ENCODE assay signal across 17 cellular contexts in the genomic region with DNA sequence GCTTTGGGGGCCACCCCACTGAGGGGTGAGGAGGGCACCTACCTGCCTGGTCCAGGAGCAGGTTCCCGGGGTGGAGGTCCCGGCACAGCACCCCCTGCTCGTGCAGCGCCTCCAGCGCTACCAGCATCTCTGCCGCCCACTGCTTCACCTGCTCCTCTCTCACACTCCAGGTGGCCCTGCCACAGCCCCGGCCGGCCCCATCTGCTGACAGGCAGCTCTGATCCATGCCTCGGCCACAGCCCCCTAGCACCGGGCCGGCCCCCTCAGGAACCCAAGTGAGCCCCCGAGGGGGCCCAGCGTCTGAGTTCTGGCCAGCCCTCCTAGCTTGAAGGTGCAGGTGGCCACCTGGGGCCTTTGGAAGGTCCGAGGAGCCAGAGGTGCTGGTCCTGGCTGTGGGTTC. TPM values are rescaled to one million over a fixed set of nuclear protein-coding genes. Genes with fewer than 3 reads are reported as not detected.
DNase-seq lines count a peak whose midpoint lies in the region; ATAC-seq lines count a peak whose summit lies in the region.
"Had no signal": no experiment of that assay in that cellular context is flagged by ENCODE, and none has a peak within 500 bp of the region (broad histone marks: within the 10 kb centered on the region; RNA-seq: fewer than 3 reads in every experiment).

No MANE protein-coding gene starts in this region.

- H2AK5ac ChIP-seq in neuronal stem cell (ENCODE audit: low read depth, low read length), result no peak overlapping the region

- no peak overlapping the region for H2AFZ ChIP-seq in neuronal stem cell (ENCODE audit: low read length)
- H2AFZ ChIP-seq: GM23248 had no signal

- no CpG with 5 or more reads among the region's 14 CpGs for WGBS in neuronal stem cell (ENCODE audit: extremely low coverage in 2 of 2, insufficient read length in 2 of 2, insufficient replicate concordance in 1 of 2), 2 donors

- no peaks in the 10 kb centered on the region for H3K9me3 ChIP-seq in neuronal stem cell (replicated peaks in 1 of 2; ENCODE audit: control insufficient read depth in 2 of 2, insufficient read depth in 1 of 2, low read depth in 1 of 2, low read length in 2 of 2)
- H3K9me3 ChIP-seq in CD4-positive, alpha-beta memory T cell (ENCODE audit: control insufficient read depth in 1 of 2, low read length in 2 of 2), result no peaks in the 10 kb centered on the region
- H3K9me3 ChIP-seq: A549, BLaER1 had no signal

- H2BK12ac ChIP-seq in neuronal stem cell (ENCODE audit: low read length), result no peak overlapping the region

- H3K36me3 ChIP-seq in neuronal stem cell (replicated peaks in 1 of 2; ENCODE audit: control insufficient read depth in 2 of 2, insufficient read depth in 2 of 2, low read length in 2 of 2), result peaks cover 4 to 23% of the 10 kb centered on the region in 2 donors
- H3K36me3 ChIP-seq in CD4-positive, alpha-beta memory T cell (ENCODE audit: insufficient read depth, low read length), result no peaks in the 10 kb centered on the region

- H3K36me3 Mint-ChIP-seq in activated T-cell treated with anti-CD3 and anti-CD28 coated beads, Interleukin-2, amount 50 U/mL, for 24 hours (ENCODE audit: low read depth), result peaks cover 29% of the 10 kb centered on the region
- H3K36me3 Mint-ChIP-seq in activated T-cell treated with anti-CD3 and anti-CD28 coated beads, Interleukin-2, amount 50 U/mL, for 4 hours (ENCODE audit: insufficient read depth), result peaks cover 7% of the 10 kb centered on the region
- H3K36me3 Mint-ChIP-seq in CD4-positive, alpha-beta memory T cell, result peaks cover 0 to 10% of the 10 kb centered on the region in 2 donors

- H3K79me1 ChIP-seq in neuronal stem cell (ENCODE audit: low read depth, low read length), result no peaks in the 10 kb centered on the region

- no peak overlapping the region for H3K4me3 Mint-ChIP-seq in activated T-cell treated with anti-CD3 and anti-CD28 coated beads, Interleukin-2, amount 50 U/mL, for 24 hours
- no peak overlapping the region for H3K4me3 Mint-ChIP-seq in activated T-cell treated with anti-CD3 and anti-CD28 coated beads, Interleukin-2, amount 50 U/mL, for 4 hours
- H3K4me3 Mint-ChIP-seq in stimulated activated naive CD8-positive, alpha-beta T cell treated with anti-CD3 and anti-CD28 coated beads, Interleukin-15, amount 100 ng/mL, for 72 hours, result no peak overlapping the region
- H3K4me3 Mint-ChIP-seq in CD4-positive, alpha-beta memory T cell, result no peak overlapping the region
- H3K4me3 Mint-ChIP-seq: CD14-positive monocyte; CD8-positive, alpha-beta T cell; HFFc6; IgD-negative memory B cell had no signal

- H2BK5ac ChIP-seq in neuronal stem cell (ENCODE audit: low read length), result no peak overlapping the region

- H3K23ac ChIP-seq in neuronal stem cell (ENCODE audit: low read depth, low read length, poor library complexity), result peak overlapping the region; percentile 47

- no peaks in the 10 kb centered on the region for H3K27me3 Mint-ChIP-seq in activated T-cell treated with anti-CD3 and anti-CD28 coated beads, Interleukin-2, amount 50 U/mL, for 24 hours
- H3K27me3 Mint-ChIP-seq in activated T-cell treated with anti-CD3 and anti-CD28 coated beads, Interleukin-2, amount 50 U/mL, for 4 hours (ENCODE audit: low read depth), result no peaks in the 10 kb centered on the region
- H3K27me3 Mint-ChIP-seq in stimulated activated naive CD8-positive, alpha-beta T cell treated with anti-CD3 and anti-CD28 coated beads, Interleukin-15, amount 100 ng/mL, for 72 hours, result no peaks in the 10 kb centered on the region
- H3K27me3 Mint-ChIP-seq in CD4-positive, alpha-beta memory T cell, result no peaks in the 10 kb centered on the region
- H3K27me3 Mint-ChIP-seq: IgD-negative memory B cell had no signal

- H3K4me1 ChIP-seq in neuronal stem cell (ENCODE audit: control insufficient read depth in 2 of 2, insufficient read depth in 1 of 2, low read depth in 1 of 2, low read length in 2 of 2), result no peaks in the 10 kb centered on the region
- H3K4me1 ChIP-seq in CD4-positive, alpha-beta memory T cell (ENCODE audit: insufficient read depth, low read length), result peaks cover 4% of the 10 kb centered on the region

- H2BK15ac ChIP-seq in neuronal stem cell (ENCODE audit: low read length), result no peak overlapping the region

- no peak overlapping the region for H3K14ac ChIP-seq in neuronal stem cell (ENCODE audit: low read length)

- ATAC-seq in activated T-cell treated with anti-CD3 and anti-CD28 coated beads, Interleukin-2, amount 50 U/mL, for 4 hours, result no peak
- ATAC-seq in stimulated activated naive CD8-positive, alpha-beta T cell treated with anti-CD3 and anti-CD28 coated beads, Interleukin-15, amount 100 ng/mL, for 72 hours, result peak; percentile 19
- ATAC-seq in stimulated activated naive CD8-positive, alpha-beta T cell treated with anti-CD3 and anti-CD28 coated beads, Interleukin-15, Interleukin-2, amounts not matched to agents 100 U/mL and 50 U/mL, for 24 hours, result no peak
- ATAC-seq: CD8-positive, alpha-beta T cell; HCT116 had no signal

- H3K9me3 Mint-ChIP-seq in activated T-cell treated with anti-CD3 and anti-CD28 coated beads, Interleukin-2, amount 50 U/mL, for 24 hours, result no peaks in the 10 kb centered on the region
- H3K9me3 Mint-ChIP-seq in activated T-cell treated with anti-CD3 and anti-CD28 coated beads, Interleukin-2, amount 50 U/mL, for 4 hours, result no peaks in the 10 kb centered on the region
- H3K9me3 Mint-ChIP-seq in stimulated activated naive CD8-positive, alpha-beta T cell treated with anti-CD3 and anti-CD28 coated beads, Interleukin-15, amount 100 ng/mL, for 72 hours, result no peaks in the 10 kb centered on the region
- peaks cover 0 to 2% (median 0%) of the 10 kb centered on the region in 8 donors for H3K9me3 Mint-ChIP-seq in CD4-positive, alpha-beta memory T cell
- H3K9me3 Mint-ChIP-seq: CD14-positive monocyte; CD8-positive, alpha-beta T cell; HFFc6; IgD-negative memory B cell had no signal

- peaks cover 8% of the 10 kb centered on the region for H3K4me1 Mint-ChIP-seq in activated T-cell treated with anti-CD3 and anti-CD28 coated beads, Interleukin-2, amount 50 U/mL, for 24 hours (ENCODE audit: low read depth)
- H3K4me1 Mint-ChIP-seq in activated T-cell treated with anti-CD3 and anti-CD28 coated beads, Interleukin-2, amount 50 U/mL, for 4 hours (ENCODE audit: low read depth), result peaks cover 2% of the 10 kb centered on the region
- peaks cover 6% of the 10 kb centered on the region for H3K4me1 Mint-ChIP-seq in stimulated activated naive CD8-positive, alpha-beta T cell treated with anti-CD3 and anti-CD28 coated beads, Interleukin-15, amount 100 ng/mL, for 72 hours
- peaks cover 0 to 13% (median 6%) of the 10 kb centered on the region in 4 donors for H3K4me1 Mint-ChIP-seq in CD4-positive, alpha-beta memory T cell

- H3K4me2 ChIP-seq in neuronal stem cell (ENCODE audit: insufficient read depth, low read length, poor library complexity, severe bottlenecking), result no peak overlapping the region
- H3K4me2 ChIP-seq: A549, BLaER1 had no signal

- no peak overlapping the region for H3K4me3 ChIP-seq in neuronal stem cell (ENCODE audit: low read length in 2 of 2)
- no peak overlapping the region for H3K4me3 ChIP-seq in CD4-positive, alpha-beta memory T cell (ENCODE audit: low read length in 2 of 2)
- H3K4me3 ChIP-seq: A549, BLaER1, GM23248 had no signal

- no peak for DNase-seq in activated T-cell treated with anti-CD3 and anti-CD28 coated beads, Interleukin-2, amount 50 U/mL, for 24 hours
- DNase-seq in activated T-cell treated with anti-CD3 and anti-CD28 coated beads, Interleukin-2, amount 50 U/mL, for 4 hours, result no peak
- no peak for DNase-seq in stimulated activated naive CD8-positive, alpha-beta T cell treated with anti-CD3 and anti-CD28 coated beads, Interleukin-15, amount 100 ng/mL, for 72 hours
- DNase-seq in stimulated activated naive CD8-positive, alpha-beta T cell treated with anti-CD3 and anti-CD28 coated beads, Interleukin-15, Interleukin-2, amounts not matched to agents 100 U/mL and 50 U/mL, for 24 hours, result no peak
- DNase-seq in neuronal stem cell (ENCODE audit: low spot score), result no peak
- DNase-seq in CD4-positive, alpha-beta memory T cell, result no peak
- DNase-seq in stimulated activated CD4-positive, alpha-beta T cell treated with anti-CD3 and anti-CD28 coated beads, Interleukin-4, amount 100 ng/mL, for 4 hours, result no peak
- DNase-seq: CD8-positive, alpha-beta T cell; GM23248; HFFc6 had no signal

- intact Hi-C loops in CD4-positive, alpha-beta memory T cell (cut with micrococcal nuclease), result no loop called here

- CTCF ChIA-PET in CD4-positive, alpha-beta memory T cell (lab: Charles Lee; ENCODE audit: partially characterized antibody), result interaction anchor here (1.7 to 15.6 kb wide), 3 partner anchors 8 to 179 kb away, joined by 6 to 677 read pairs (median 41); no protein-coding TSS in a partner anchor

- no peak overlapping the region for H3K27ac ChIP-seq in neuronal stem cell (replicated peaks; ENCODE audit: low read length)
- no peak overlapping the region for H3K27ac ChIP-seq in CD4-positive, alpha-beta memory T cell (ENCODE audit: low read depth, low read length)
- H3K27ac ChIP-seq: 22Rv1, A549, BLaER1, GM23248 had no signal

- peak overlapping the region; percentile 47 for H3K27ac Mint-ChIP-seq in activated T-cell treated with anti-CD3 and anti-CD28 coated beads, Interleukin-2, amount 50 U/mL, for 24 hours
- no peak overlapping the region for H3K27ac Mint-ChIP-seq in stimulated activated naive CD8-positive, alpha-beta T cell treated with anti-CD3 and anti-CD28 coated beads, Interleukin-15, amount 100 ng/mL, for 72 hours
- no peak overlapping the region for H3K27ac Mint-ChIP-seq in CD4-positive, alpha-beta memory T cell
- H3K27ac Mint-ChIP-seq: CD8-positive, alpha-beta T cell; HFFc6 had no signal

- H3K9ac ChIP-seq in neuronal stem cell (ENCODE audit: low read depth, low read length, poor library complexity), result no peak overlapping the region
- H3K9ac ChIP-seq: BLaER1, GM23248 had no signal

- no peaks in the 10 kb centered on the region for H3K27me3 ChIP-seq in neuronal stem cell (ENCODE audit: control insufficient read depth in 3 of 3, insufficient read depth in 3 of 3, low read depth in 1 of 3, low read length in 3 of 3)
- H3K27me3 ChIP-seq in CD4-positive, alpha-beta memory T cell (ENCODE audit: insufficient read depth, low read length), result no peaks in the 10 kb centered on the region
- H3K27me3 ChIP-seq: BLaER1 had no signal

- H4K91ac ChIP-seq in neuronal stem cell (ENCODE audit: low read depth, low read length, poor library complexity), result no peak overlapping the region

- no peak overlapping the region for H3K4ac ChIP-seq in neuronal stem cell (ENCODE audit: low read length)

- H2BK120ac ChIP-seq in neuronal stem cell (ENCODE audit: low read depth, low read length), result no peak overlapping the region

- no peak overlapping the region for H3K18ac ChIP-seq in neuronal stem cell (ENCODE audit: low read length)

- POLR2A ChIA-PET in CD4-positive, alpha-beta memory T cell (lab: Charles Lee; ENCODE audit: partially characterized antibody), result no interaction called here

- no peak overlapping the region for H4K8ac ChIP-seq in neuronal stem cell (ENCODE audit: low read depth, low read length)

RNA-seq across cellular contexts. Expression of a gene that starts 13.6 kb away (rescaled TPM):
- total RNA-seq in activated T-cell treated with anti-CD3 and anti-CD28 coated beads, Interleukin-2, amount 50 U/mL, for 4 hours, result 10 to 100 TPM; 13.2 to 20.7 (median 17.3) TPM
- 4.4 TPM for polyA plus RNA-seq in neuronal stem cell (2013, experiment 1 of 2)
- polyA plus RNA-seq in neuronal stem cell (2013, experiment 2 of 2), result 4.9 TPM
- 1 to 10 TPM; 2.5 to 2.9 TPM for total RNA-seq in CD4-positive, alpha-beta memory T cell
- polyA plus RNA-seq in CD4-positive, alpha-beta memory T cell, result under 1 TPM; 0.45 to 0.87 TPM
- polyA plus RNA-seq: CD14-positive monocyte had no signal

RNA-seq across cellular contexts. Expression of a gene that starts 27.8 kb away (rescaled TPM):
- 100 to 1,000 TPM; 104 to 107 (median 106) TPM for total RNA-seq in activated T-cell treated with anti-CD3 and anti-CD28 coated beads, Interleukin-2, amount 50 U/mL, for 4 hours
- 48.6 TPM for polyA plus RNA-seq in neuronal stem cell (2013, experiment 1 of 2)
- polyA plus RNA-seq in neuronal stem cell (2013, experiment 2 of 2), result 47.6 TPM
- total RNA-seq in CD4-positive, alpha-beta memory T cell, result 100 to 1,000 TPM; 101 to 104 TPM
- polyA plus RNA-seq in CD4-positive, alpha-beta memory T cell, result 10 to 100 TPM in 1 of 2 donors, 1 to 10 TPM in 1; 4.8 to 10.8 TPM

RNA-seq across cellular contexts. Expression of a gene that starts 33.6 kb away (rescaled TPM):
- under 1 TPM in 2 of 3 donors, not detected in 1; 0.13 to 0.35 TPM for total RNA-seq in activated T-cell treated with anti-CD3 and anti-CD28 coated beads, Interleukin-2, amount 50 U/mL, for 4 hours
- not detected for polyA plus RNA-seq in neuronal stem cell (2013, experiment 1 of 2)
- polyA plus RNA-seq in neuronal stem cell (2013, experiment 2 of 2), result not detected
- total RNA-seq in CD4-positive, alpha-beta memory T cell, result not detected
- under 1 TPM in 1 of 2 donors, not detected in 1; 0.05 TPM for polyA plus RNA-seq in CD4-positive, alpha-beta memory T cell
- total RNA-seq: GM23248, HFFc6 had no signal
- polyA plus RNA-seq: A549, AG04450, CD14-positive monocyte, IgD-negative memory B cell had no signal

RNA-seq across cellular contexts. Expression of a gene that starts 45.9 kb away (rescaled TPM):
- under 1 TPM; 0.18 to 0.38 (median 0.18) TPM for total RNA-seq in activated T-cell treated with anti-CD3 and anti-CD28 coated beads, Interleukin-2, amount 50 U/mL, for 4 hours
- 0.53 TPM for polyA plus RNA-seq in neuronal stem cell (2013, experiment 1 of 2)
- polyA plus RNA-seq in neuronal stem cell (2013, experiment 2 of 2), result 0.69 TPM
- not detected for total RNA-seq in CD4-positive, alpha-beta memory T cell
- polyA plus RNA-seq in CD4-positive, alpha-beta memory T cell, result under 1 TPM; 0.11 to 0.13 TPM
- polyA plus RNA-seq: CD14-positive monocyte, IgD-negative memory B cell had no signal
